8 cellular contexts compared by ENCODE assay signal in the genomic region with DNA sequence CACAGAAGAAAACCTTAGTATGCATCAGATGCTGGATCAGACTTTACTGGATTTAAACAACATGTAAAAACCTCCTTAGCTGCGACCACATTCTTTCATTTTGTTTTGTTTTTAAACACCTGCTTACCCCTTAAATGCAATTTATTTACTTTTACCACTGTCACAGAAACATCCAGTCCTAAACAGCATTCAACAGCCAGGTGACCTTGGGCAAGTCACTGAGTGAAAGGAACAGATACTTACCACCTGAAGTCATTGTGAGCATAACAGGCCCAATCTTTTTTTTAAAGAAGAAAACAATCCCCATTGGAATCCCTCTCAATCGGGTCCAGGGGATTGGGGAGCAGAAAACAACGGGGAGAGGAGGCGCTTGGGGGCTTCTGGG. TPM values are rescaled to one million over a fixed set of nuclear protein-coding genes. Genes with fewer than 3 reads are reported as not detected.
DNase-seq lines count a peak whose midpoint lies in the region; ATAC-seq and TF ChIP-seq lines count a peak whose summit lies in the region.

No MANE protein-coding gene starts in this region.

- no peak overlapping the region for H3K27ac Mint-ChIP-seq in glutamatergic neuron (ENCODE audit: unreplicated experiment)
- peak overlapping the region; percentile 82 for H3K27ac Mint-ChIP-seq in stimulated activated memory B cell treated with anti-CD40 and anti-IgM and Interleukin-4, amounts not matched to agents 10 μg/mL and 1 μg/mL and 100 μg/mL, for 72 hours

- H3K9ac ChIP-seq in ES-I3 (ENCODE audit: low read depth, low read length), result peak overlapping the region; percentile 79

- H3K27me3 Mint-ChIP-seq in glutamatergic neuron (ENCODE audit: unreplicated experiment), result peaks cover 6% of the 10 kb centered on the region
- H3K27me3 Mint-ChIP-seq in stimulated activated memory B cell treated with anti-CD40 and anti-IgM and Interleukin-4, amounts not matched to agents 10 μg/mL and 1 μg/mL and 100 μg/mL, for 72 hours, result no peaks in the 10 kb centered on the region

- no peaks in the 10 kb centered on the region for H3K9me3 ChIP-seq in ES-I3 (ENCODE audit: control insufficient read depth, insufficient read depth, low read length)

- H3K4me3 ChIP-seq in HFF-Myc (replicated peaks; ENCODE audit: low read depth, low read length), result peak overlapping the region; percentile 75

- H3K36me3 ChIP-seq in ES-I3 (ENCODE audit: insufficient read depth, low read length), result no peaks in the 10 kb centered on the region

- ATAC-seq in SK-N-SH treated with all-trans-retinoic acid at 6 μM for 48 hours, result peak; percentile 2
- peak; percentile 11 for ATAC-seq in stimulated activated memory B cell treated with anti-CD40 and anti-IgM and Interleukin-4, amounts not matched to agents 10 μg/mL and 1 μg/mL and 100 μg/mL, for 72 hours

- no peaks in the 10 kb centered on the region for H3K4me1 Mint-ChIP-seq in glutamatergic neuron (ENCODE audit: low read depth, unreplicated experiment)
- H3K4me1 Mint-ChIP-seq in stimulated activated memory B cell treated with anti-CD40 and anti-IgM and Interleukin-4, amounts not matched to agents 10 μg/mL and 1 μg/mL and 100 μg/mL, for 72 hours, result peaks cover 46% of the 10 kb centered on the region

- H3K4me1 ChIP-seq in ES-I3 (ENCODE audit: insufficient read depth, low read length), result no peaks in the 10 kb centered on the region

- TF ChIP-seq CTCF in HFF-Myc (IDR thresholded peaks at IDR 0.05; ENCODE audit: low read depth, low read length, missing control alignments) (no peak), glutamatergic neuron (IDR thresholded peaks at IDR 0.05; ENCODE audit: partially characterized antibody, unreplicated experiment) (no peak)

- peak overlapping the region; percentile 96 for H3K4me3 Mint-ChIP-seq in glutamatergic neuron (ENCODE audit: unreplicated experiment)
- peak overlapping the region; percentile 97 for H3K4me3 Mint-ChIP-seq in stimulated activated memory B cell treated with anti-CD40 and anti-IgM and Interleukin-4, amounts not matched to agents 10 μg/mL and 1 μg/mL and 100 μg/mL, for 72 hours

- no peak for DNase-seq in HFF-Myc (ENCODE audit: extremely low read depth, low read depth)
- DNase-seq in glutamatergic neuron, result no peak
- DNase-seq in NCI-H345 (lab: John Stamatoyannopoulos, UW), result no peak
- no peak for DNase-seq in NCI-H2107 treated with DMSO at 0.1 percent for 48 hours (lab: John Stamatoyannopoulos, UW; ENCODE audit: unreplicated experiment)
- no peak for DNase-seq in COLO829 (ENCODE audit: low spot score)

- H3K36me3 Mint-ChIP-seq in glutamatergic neuron (ENCODE audit: unreplicated experiment), result no peaks in the 10 kb centered on the region
- peaks cover 16% of the 10 kb centered on the region for H3K36me3 Mint-ChIP-seq in stimulated activated memory B cell treated with anti-CD40 and anti-IgM and Interleukin-4, amounts not matched to agents 10 μg/mL and 1 μg/mL and 100 μg/mL, for 72 hours

- peaks cover 5% of the 10 kb centered on the region for H3K9me3 Mint-ChIP-seq in glutamatergic neuron (ENCODE audit: unreplicated experiment)
- no peaks in the 10 kb centered on the region for H3K9me3 Mint-ChIP-seq in stimulated activated memory B cell treated with anti-CD40 and anti-IgM and Interleukin-4, amounts not matched to agents 10 μg/mL and 1 μg/mL and 100 μg/mL, for 72 hours

TF ChIP-seq in SK-N-SH treated with all-trans-retinoic acid at 6 μM for 48 hours, 23 proteins besides CTCF, POLR2A, EP300 and RAD21:
- no peak for TF ChIP-seq TOX (CRISPR knock-in tag; IDR thresholded peaks at IDR 0.05; ENCODE audit: borderline replicate concordance)
- no peak for TF ChIP-seq CSDC2 (CRISPR knock-in tag; IDR thresholded peaks at IDR 0.05)
- TF ChIP-seq, protein P1, sequence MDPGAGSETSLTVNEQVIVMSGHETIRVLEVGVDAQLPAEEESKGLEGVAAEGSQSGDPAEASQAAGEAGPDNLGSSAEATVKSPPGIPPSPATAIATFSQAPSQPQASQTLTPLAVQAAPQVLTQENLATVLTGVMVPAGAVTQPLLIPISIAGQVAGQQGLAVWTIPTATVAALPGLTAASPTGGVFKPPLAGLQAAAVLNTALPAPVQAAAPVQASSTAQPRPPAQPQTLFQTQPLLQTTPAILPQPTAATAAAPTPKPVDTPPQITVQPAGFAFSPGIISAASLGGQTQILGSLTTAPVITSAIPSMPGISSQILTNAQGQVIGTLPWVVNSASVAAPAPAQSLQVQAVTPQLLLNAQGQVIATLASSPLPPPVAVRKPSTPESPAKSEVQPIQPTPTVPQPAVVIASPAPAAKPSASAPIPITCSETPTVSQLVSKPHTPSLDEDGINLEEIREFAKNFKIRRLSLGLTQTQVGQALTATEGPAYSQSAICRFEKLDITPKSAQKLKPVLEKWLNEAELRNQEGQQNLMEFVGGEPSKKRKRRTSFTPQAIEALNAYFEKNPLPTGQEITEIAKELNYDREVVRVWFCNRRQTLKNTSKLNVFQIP (CRISPR knock-in tag; IDR thresholded peaks at IDR 0.05; ENCODE audit: borderline replicate concordance, low read depth), result no peak
- no peak for TF ChIP-seq ARNTL (CRISPR knock-in tag; IDR thresholded peaks at IDR 0.05; ENCODE audit: borderline replicate concordance, low read depth)
- TF ChIP-seq, protein P2, sequence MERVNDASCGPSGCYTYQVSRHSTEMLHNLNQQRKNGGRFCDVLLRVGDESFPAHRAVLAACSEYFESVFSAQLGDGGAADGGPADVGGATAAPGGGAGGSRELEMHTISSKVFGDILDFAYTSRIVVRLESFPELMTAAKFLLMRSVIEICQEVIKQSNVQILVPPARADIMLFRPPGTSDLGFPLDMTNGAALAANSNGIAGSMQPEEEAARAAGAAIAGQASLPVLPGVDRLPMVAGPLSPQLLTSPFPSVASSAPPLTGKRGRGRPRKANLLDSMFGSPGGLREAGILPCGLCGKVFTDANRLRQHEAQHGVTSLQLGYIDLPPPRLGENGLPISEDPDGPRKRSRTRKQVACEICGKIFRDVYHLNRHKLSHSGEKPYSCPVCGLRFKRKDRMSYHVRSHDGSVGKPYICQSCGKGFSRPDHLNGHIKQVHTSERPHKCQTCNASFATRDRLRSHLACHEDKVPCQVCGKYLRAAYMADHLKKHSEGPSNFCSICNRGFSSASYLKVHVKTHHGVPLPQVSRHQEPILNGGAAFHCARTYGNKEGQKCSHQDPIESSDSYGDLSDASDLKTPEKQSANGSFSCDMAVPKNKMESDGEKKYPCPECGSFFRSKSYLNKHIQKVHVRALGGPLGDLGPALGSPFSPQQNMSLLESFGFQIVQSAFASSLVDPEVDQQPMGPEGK (CRISPR knock-in tag; IDR thresholded peaks at IDR 0.05; ENCODE audit: borderline replicate concordance), result no peak
- no peak for TF ChIP-seq ESRRG (CRISPR knock-in tag; IDR thresholded peaks at IDR 0.05)
- TF ChIP-seq, protein P3, sequence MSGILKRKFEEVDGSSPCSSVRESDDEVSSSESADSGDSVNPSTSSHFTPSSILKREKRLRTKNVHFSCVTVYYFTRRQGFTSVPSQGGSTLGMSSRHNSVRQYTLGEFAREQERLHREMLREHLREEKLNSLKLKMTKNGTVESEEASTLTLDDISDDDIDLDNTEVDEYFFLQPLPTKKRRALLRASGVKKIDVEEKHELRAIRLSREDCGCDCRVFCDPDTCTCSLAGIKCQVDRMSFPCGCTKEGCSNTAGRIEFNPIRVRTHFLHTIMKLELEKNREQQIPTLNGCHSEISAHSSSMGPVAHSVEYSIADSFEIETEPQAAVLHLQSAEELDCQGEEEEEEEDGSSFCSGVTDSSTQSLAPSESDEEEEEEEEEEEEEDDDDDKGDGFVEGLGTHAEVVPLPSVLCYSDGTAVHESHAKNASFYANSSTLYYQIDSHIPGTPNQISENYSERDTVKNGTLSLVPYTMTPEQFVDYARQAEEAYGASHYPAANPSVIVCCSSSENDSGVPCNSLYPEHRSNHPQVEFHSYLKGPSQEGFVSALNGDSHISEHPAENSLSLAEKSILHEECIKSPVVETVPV (CRISPR knock-in tag; IDR thresholded peaks at IDR 0.05), result no peak
- TF ChIP-seq TCF4 (CRISPR knock-in tag; IDR thresholded peaks at IDR 0.05; ENCODE audit: borderline replicate concordance), result no peak
- no peak for TF ChIP-seq ZNF8 (CRISPR knock-in tag; IDR thresholded peaks at IDR 0.05)
- no peak for TF ChIP-seq ISL1 (CRISPR knock-in tag; IDR thresholded peaks at IDR 0.05)
- no peak for TF ChIP-seq ZC3H10 (CRISPR knock-in tag; IDR thresholded peaks at IDR 0.05)
- TF ChIP-seq ZFP30 (CRISPR knock-in tag; IDR thresholded peaks at IDR 0.05), result no peak
- no peak for TF ChIP-seq BACH2 (CRISPR knock-in tag; IDR thresholded peaks at IDR 0.05; ENCODE audit: borderline replicate concordance)
- no peak for TF ChIP-seq RARB (CRISPR knock-in tag; IDR thresholded peaks at IDR 0.05)
- TF ChIP-seq ZNF565 (CRISPR knock-in tag; conservative IDR thresholded peaks at IDR 0.05; ENCODE audit: low read depth), result no peak

RNA-seq across cellular contexts. Expression of a gene that starts 0.4 kb away (rescaled TPM):
- total RNA-seq in glutamatergic neuron (ENCODE audit: unreplicated experiment), result 3.1 TPM

RNA-seq across cellular contexts. Expression of a gene that starts 50.5 kb away (rescaled TPM):
- total RNA-seq in glutamatergic neuron (ENCODE audit: unreplicated experiment), result not detected
